ENCODE assay signal across 8 cellular contexts in genomic region chr1:217049081-217049480, GRCh38.
"Had no signal": no experiment of that assay in that cellular context is flagged by ENCODE, and none has a peak within 500 bp of the region (broad histone marks: within the 10 kb centered on the region; RNA-seq: fewer than 3 reads in every experiment).

No MANE protein-coding gene starts in this region.

- H3K9ac ChIP-seq: GM23248 had no signal

- FAIRE-seq: H1, H54 had no signal

- H3K4me3 Mint-ChIP-seq: GM23338, H9, HFFc6 had no signal

- H3K9me3 ChIP-seq: HAP-1 had no signal

- DNase-seq: GM23248, GOT3, HFFc6 had no signal

- H3K27ac Mint-ChIP-seq: GM23338, H9, HFFc6 had no signal

- H3K4me2 ChIP-seq: GM23338 had no signal

- H2AFZ ChIP-seq: GM23248, GM23338 had no signal

- H3K4me1 Mint-ChIP-seq: H9 had no signal

- H3K9me3 Mint-ChIP-seq: GM23338, H9 had no signal

- H3K27ac ChIP-seq: GM23248 had no signal

- H3K4me3 ChIP-seq: GM23248, GM23338, HAP-1 had no signal

- H3K4me1 ChIP-seq: HAP-1 had no signal

- H3K36me3 ChIP-seq: HAP-1 had no signal
